8 cellular contexts compared by ENCODE assay signal in genomic region chr5:112146323-112146848, GRCh38.
A peak's percentile ranks its signal among the peaks of the same experiment; 100 is the strongest.
DNase-seq lines count a peak whose midpoint lies in the region; ATAC-seq, FAIRE-seq and TF ChIP-seq lines count a peak whose summit lies in the region.

No MANE protein-coding gene starts in this region.

- H3K56ac ChIP-seq in mesendoderm (ENCODE audit: low read length) = no peak overlapping the region

- H3K9ac ChIP-seq in mesendoderm (ENCODE audit: low read length) = no peak overlapping the region

- no peak for TF ChIP-seq POLR2A in Peyer's patch (IDR thresholded peaks at IDR 0.05)

- H4K8ac ChIP-seq in mesendoderm (ENCODE audit: low read depth, low read length) = no peak overlapping the region

- H3K4me3 ChIP-seq in ascending aorta (no peak overlapping the region), Peyer's patch (no peak overlapping the region), mesendoderm (ENCODE audit: low read length) (no peak overlapping the region)

- no peak overlapping the region for H2BK5ac ChIP-seq in mesendoderm (ENCODE audit: low read length)

- ATAC-seq in GM18909 (IDR thresholded peaks at IDR 0.05; ENCODE audit: poor library complexity, unreplicated experiment) (peak; percentile 79), HG02943 (IDR thresholded peaks at IDR 0.05; ENCODE audit: low read depth, unreplicated experiment) (peak; percentile 80), sciatic nerve (peak; percentile 67), esophagus mucosa (no peak)

- intact Hi-C loops in ascending aorta (cut with DNase I) = loop anchor here (5.0 to 10.0 kb wide), 4 partner anchors 389 to 1412 kb away; partner anchors contain the start of genes NREP and SLC25A46
- intact Hi-C loops in sciatic nerve (cut with DNase I) = no loop called here

- no peak overlapping the region for H2AK5ac ChIP-seq in mesendoderm (ENCODE audit: low read length)

- TF ChIP-seq CTCF in ascending aorta (IDR thresholded peaks at IDR 0.05) = no peak
- no peak for TF ChIP-seq CTCF in Peyer's patch (IDR thresholded peaks at IDR 0.05)

- no peak overlapping the region for H3K4ac ChIP-seq in mesendoderm (ENCODE audit: low read depth, low read length)

- H3K4me1 ChIP-seq in ascending aorta (no peaks in the 10 kb centered on the region), Peyer's patch (no peaks in the 10 kb centered on the region), mesendoderm (ENCODE audit: control insufficient read depth, low read depth, low read length) (no peaks in the 10 kb centered on the region)

- DNase-seq in ascending aorta (ENCODE audit: low spot score in 2 of 2) (peak in 1 of 2 donors; percentile 77), sciatic nerve (ENCODE audit: low spot score) (no peak), HTR-8/SVneo (ENCODE audit: insufficient read length, low spot score) (no peak), Peyer's patch (no peak), mesendoderm (no peak)

- WGBS in mesendoderm (ENCODE audit: extremely low coverage, insufficient coverage, low lambda C conversion rate) = no CpG with 5 or more reads among the region's 5 CpGs

- no peak overlapping the region for H4K5ac ChIP-seq in mesendoderm (ENCODE audit: low read length)

- no peaks in the 10 kb centered on the region for H3K79me1 ChIP-seq in mesendoderm (ENCODE audit: low read length)

- no peaks in the 10 kb centered on the region for H3K36me3 ChIP-seq in ascending aorta
- H3K36me3 ChIP-seq in Peyer's patch = no peaks in the 10 kb centered on the region
- H3K36me3 ChIP-seq in mesendoderm (ENCODE audit: control insufficient read depth, insufficient read depth, low read length) = no peaks in the 10 kb centered on the region

- peak overlapping the region; percentile 51 to 59 for H3K27ac ChIP-seq in ascending aorta
- no peak overlapping the region for H3K27ac ChIP-seq in Peyer's patch
- no peak overlapping the region for H3K27ac ChIP-seq in mesendoderm (ENCODE audit: low read depth, low read length)

- no peaks in the 10 kb centered on the region for H3K9me3 ChIP-seq in ascending aorta
- H3K9me3 ChIP-seq in Peyer's patch = no peaks in the 10 kb centered on the region

- H3K79me2 ChIP-seq in mesendoderm (ENCODE audit: control insufficient read depth, insufficient read depth, low read length) = no peaks in the 10 kb centered on the region

- FAIRE-seq in HTR-8/SVneo (lab: Jason Lieb, UNC) = no peak

- H3K23ac ChIP-seq in mesendoderm (ENCODE audit: low read length) = no peak overlapping the region

- no peak overlapping the region for H2BK120ac ChIP-seq in mesendoderm (ENCODE audit: low read depth, low read length)

- no peak overlapping the region for H3K4me2 ChIP-seq in mesendoderm (ENCODE audit: low read length)

- no peaks in the 10 kb centered on the region for H3K27me3 ChIP-seq in ascending aorta
- H3K27me3 ChIP-seq in Peyer's patch = no peaks in the 10 kb centered on the region
- no peaks in the 10 kb centered on the region for H3K27me3 ChIP-seq in mesendoderm (ENCODE audit: insufficient read depth, low read length, poor library complexity)

- no peak overlapping the region for H3K18ac ChIP-seq in mesendoderm (ENCODE audit: low read length)

- H2BK15ac ChIP-seq in mesendoderm (replicated peaks; ENCODE audit: low read depth) = no peak overlapping the region

Comparison
In these comparisons a context has a peak if more than half of its experiments do, and no peak if none do; other contexts are left out.
1. H3K27ac ChIP-seq: peak in ascending aorta (2 of 2); none in Peyer's patch (0 of 4) and mesendoderm (single experiment).